ENCODE assay signal across 24 cellular contexts in genomic region chr20:47148059-47148458, GRCh38.
DNase-seq lines count a peak whose midpoint lies in the region; ATAC-seq, FAIRE-seq and TF ChIP-seq lines count a peak whose summit lies in the region.
"Had no signal": no experiment of that assay in that cellular context is flagged by ENCODE, and none has a peak within 500 bp of the region (broad histone marks: within the 10 kb centered on the region; RNA-seq: fewer than 3 reads in every experiment).

No MANE protein-coding gene starts in this region.

- CTCF ChIA-PET in HepG2 (lab: Yijun Ruan, JAX; ENCODE audit: low intra/inter-chr PET ratio, low total read pairs) = no interaction called here
- CTCF ChIA-PET in K562 (lab: Yijun Ruan, JAX; ENCODE audit: low intra/inter-chr PET ratio) = no interaction called here

- no TSS peak for BruUV-seq in HepG2 (replicated peaks; lab: Mats Ljungman, UMichigan)
- no TSS peak for BruUV-seq in K562 (replicated peaks; lab: Mats Ljungman, UMichigan)

- TF ChIP-seq CTCF in HepG2 (CRISPR knock-in tag; IDR thresholded peaks at IDR 0.05) (no peak), right lobe of liver (IDR thresholded peaks at IDR 0.05) (no peak), K562 (IDR thresholded peaks at IDR 0.05 in 2 of 3, conservative IDR thresholded peaks at IDR 0.05 in 1 of 3; ENCODE audit: insufficient read depth in 2 of 3, low read depth in 1 of 3, low read length in 3 of 3) (no peak), sigmoid colon (IDR thresholded peaks at IDR 0.05) (no peak)

- no peaks in the 10 kb centered on the region for H3K9me1 ChIP-seq in K562 (ENCODE audit: control insufficient read depth, insufficient read depth, low read length)

- intact Hi-C loops in HepG2 (cut with micrococcal nuclease; ENCODE audit: unreplicated experiment) = no loop called here
- intact Hi-C loops in right lobe of liver (cut with DNase I) = no loop called here
- intact Hi-C loops in K562 (cut with micrococcal nuclease) = no loop called here
- intact Hi-C loops in sigmoid colon (cut with DNase I) = no loop called here

- H4K20me1 ChIP-seq in HepG2 (ENCODE audit: insufficient read depth, low read length) = no peaks in the 10 kb centered on the region
- no peaks in the 10 kb centered on the region for H4K20me1 ChIP-seq in K562 (replicated peaks; ENCODE audit: control insufficient read depth, insufficient read depth, low read length)
- H4K20me1 ChIP-seq: BLaER1 treated with 17β-estradiol and CSF1 and Interleukin-3, amounts not matched to agents 10 nM and 100 nM had no signal

- no peaks in the 10 kb centered on the region for H3K36me3 ChIP-seq in HepG2 (replicated peaks in 1 of 2; ENCODE audit: control insufficient read depth in 1 of 2, insufficient read depth in 2 of 2, low read length in 2 of 2)
- H3K36me3 ChIP-seq in right lobe of liver = no peaks in the 10 kb centered on the region
- H3K36me3 ChIP-seq in K562 (ENCODE audit: control insufficient read depth, insufficient read depth, low read length) = no peaks in the 10 kb centered on the region
- H3K36me3 ChIP-seq in sigmoid colon = no peaks in the 10 kb centered on the region
- H3K36me3 ChIP-seq: BE2C; BLaER1 treated with 17β-estradiol and CSF1 and Interleukin-3, amounts not matched to agents 10 nM and 100 nM had no signal

- H3K9me3 ChIP-seq in HepG2 (ENCODE audit: low read length) = no peaks in the 10 kb centered on the region
- no peaks in the 10 kb centered on the region for H3K9me3 ChIP-seq in right lobe of liver
- no peaks in the 10 kb centered on the region for H3K9me3 ChIP-seq in K562 (replicated peaks; ENCODE audit: control insufficient read depth, insufficient read depth, low read depth, low read length)
- no peaks in the 10 kb centered on the region for H3K9me3 ChIP-seq in sigmoid colon
- H3K9me3 ChIP-seq: A549; BE2C; BLaER1 treated with 17β-estradiol and CSF1 and Interleukin-3, amounts not matched to agents 10 nM and 100 nM had no signal

- H3K4me1 ChIP-seq in HepG2 (ENCODE audit: insufficient read depth, low read length) = peaks cover 38% of the 10 kb centered on the region
- H3K4me1 ChIP-seq in right lobe of liver = no peaks in the 10 kb centered on the region
- H3K4me1 ChIP-seq in K562 (replicated peaks in 1 of 2; ENCODE audit: control insufficient read depth in 2 of 2, insufficient read depth in 2 of 2, low read length in 2 of 2) = no peaks in the 10 kb centered on the region
- no peaks in the 10 kb centered on the region for H3K4me1 ChIP-seq in sigmoid colon
- H3K4me1 ChIP-seq: BE2C had no signal

- H3K27ac ChIP-seq in HepG2 (ENCODE audit: extremely low read length, insufficient read depth, low read length) (no peak overlapping the region), right lobe of liver (no peak overlapping the region), K562 (ENCODE audit: extremely low read depth, low read depth, low read length) (no peak overlapping the region), sigmoid colon (no peak overlapping the region)
- H3K27ac ChIP-seq: BLaER1 treated with 17β-estradiol and CSF1 and Interleukin-3, amounts not matched to agents 10 nM and 100 nM; GM23248 had no signal

- H3K4me2 ChIP-seq in HepG2 (ENCODE audit: low read depth, low read length) (no peak overlapping the region), K562 (ENCODE audit: insufficient read depth, low read length) (no peak overlapping the region)
- H3K4me2 ChIP-seq: A549 had no signal

- DNase-seq in HepG2 (ENCODE audit: low spot score) = no peak
- DNase-seq in right lobe of liver = no peak
- DNase-seq in K562 (ENCODE audit: extremely low read depth in 1 of 4, low spot score in 3 of 4) = no peak
- DNase-seq in sigmoid colon = peak; percentile 12
- DNase-seq in activated gamma-delta T cell (lab: John Stamatoyannopoulos, UW) = no peak
- DNase-seq: 8988T; ACHN; AML-193; BE2C; Calu3; CD4-positive, alpha-beta T cell; CD8-positive, alpha-beta memory T cell; DMS53; DMS79 treated with DMSO at 0.1 percent for 48 hours; GF-D8; GM23248; H7 had no signal

- ATAC-seq in HepG2 (no peak), right lobe of liver (no peak), K562 (no peak), GM21381 (IDR thresholded peaks at IDR 0.05; ENCODE audit: unreplicated experiment) (no peak)
- ATAC-seq: A549, HCT116 had no signal

- H2AFZ ChIP-seq in HepG2 (ENCODE audit: low read length) (no peak overlapping the region), K562 (ENCODE audit: low read depth, low read length) (no peak overlapping the region)
- H2AFZ ChIP-seq: GM23248 had no signal

- FAIRE-seq in HepG2 (lab: Jason Lieb, UNC) (no peak), K562 (lab: Jason Lieb, UNC) (no peak)
- FAIRE-seq: A549, GM12891, GM18507, H1 had no signal

- POLR2A ChIA-PET in HepG2 (lab: Yijun Ruan, JAX) = no interaction called here
- POLR2A ChIA-PET in K562 (lab: Yijun Ruan, JAX) = interaction anchor here (0.8 kb wide), 1 partner anchor 9 kb away, joined by 4 read pairs; no protein-coding TSS in a partner anchor

- in situ Hi-C loops in HepG2 (cut with HindIII; ENCODE audit: extremely low pct_ligation_motif_present, low pct_unique_long_range_greater_than_20kb) (loop anchor here (5.0 kb wide), 1 partner anchor 391 kb away; no protein-coding TSS in a partner anchor), K562 (cut with MboI) (no loop called here)

- TF ChIP-seq POLR2A in HepG2 (IDR thresholded peaks at IDR 0.05; ENCODE audit: insufficient read depth in 1 of 2, low read depth in 2 of 2, low read length in 2 of 2) (no peak), right lobe of liver (IDR thresholded peaks at IDR 0.05) (no peak), K562 (conservative IDR thresholded peaks at IDR 0.05) (no peak), sigmoid colon (IDR thresholded peaks at IDR 0.05) (no peak)

- H3K27me3 ChIP-seq in HepG2 (ENCODE audit: control insufficient read depth in 1 of 2, insufficient read depth in 2 of 2, low read length in 2 of 2) (peaks cover 0 to 6% of the 10 kb centered on the region in 2 experiments; a peak in 2 of 5 replicates), right lobe of liver (no peaks in the 10 kb centered on the region), K562 (ENCODE audit: control insufficient read depth in 2 of 2, insufficient read depth in 2 of 2, low read length in 2 of 2) (peaks cover 20 to 43% of the 10 kb centered on the region in 2 experiments; a peak in 4 of 5 replicates), sigmoid colon (no peaks in the 10 kb centered on the region)
- H3K27me3 ChIP-seq: BE2C; BLaER1 treated with 17β-estradiol and CSF1 and Interleukin-3, amounts not matched to agents 10 nM and 100 nM had no signal

- H3K79me2 ChIP-seq in HepG2 (ENCODE audit: insufficient read depth, low read length) = no peaks in the 10 kb centered on the region
- H3K79me2 ChIP-seq in K562 (ENCODE audit: control insufficient read depth, insufficient read depth, low read length) = no peaks in the 10 kb centered on the region

- TF ChIP-seq RAD21 in HepG2 (CRISPR knock-in tag; IDR thresholded peaks at IDR 0.05) (no peak), K562 (CRISPR knock-in tag; conservative IDR thresholded peaks at IDR 0.05 in 1 of 2, IDR thresholded peaks at IDR 0.05 in 1 of 2) (no peak)

- TF ChIP-seq EP300 in HepG2 (IDR thresholded peaks at IDR 0.05; ENCODE audit: low read depth in 2 of 2, low read length in 2 of 2) (no peak), HepG2 (CRISPR knock-in tag; IDR thresholded peaks at IDR 0.05; ENCODE audit: borderline replicate concordance) (no peak), K562 (IDR thresholded peaks at IDR 0.05; ENCODE audit: low read length) (no peak), sigmoid colon (IDR thresholded peaks at IDR 0.05) (no peak)

- WGBS in HepG2 (ENCODE audit: low lambda C conversion rate) = 76% methylated on average over 2 of the region's 2 CpGs
- 94% methylated on average over 2 of the region's 2 CpGs for WGBS in right lobe of liver (ENCODE audit: insufficient coverage, low coverage, low lambda C conversion rate, missing lambda C conversion rate)
- WGBS in K562 (ENCODE audit: insufficient coverage, low coverage, missing lambda C conversion rate) = 41% methylated on average over 2 of the region's 2 CpGs
- 95 to 96% methylated on average over 2 of the region's 2 CpGs for WGBS in sigmoid colon, 2 donors

- H3K9ac ChIP-seq in HepG2 (ENCODE audit: insufficient read depth, low read depth, low read length) = no peak overlapping the region
- no peak overlapping the region for H3K9ac ChIP-seq in K562 (ENCODE audit: insufficient read depth in 1 of 2, low read depth in 2 of 2, low read length in 2 of 2)
- H3K9ac ChIP-seq: BLaER1 treated with 17β-estradiol and CSF1 and Interleukin-3, amounts not matched to agents 10 nM and 100 nM; GM23248 had no signal

- H3K4me3 ChIP-seq in HepG2 (replicated peaks in 1 of 3; ENCODE audit: insufficient read depth in 1 of 3, low read depth in 2 of 3, low read length in 3 of 3) (no peak overlapping the region), right lobe of liver (no peak overlapping the region), K562 (no peak overlapping the region), sigmoid colon (no peak overlapping the region)
- H3K4me3 ChIP-seq: A549; BLaER1 treated with 17β-estradiol and CSF1 and Interleukin-3, amounts not matched to agents 10 nM and 100 nM; GM23248 had no signal

TF ChIP-seq in HepG2, 621 proteins besides CTCF, POLR2A, EP300 and RAD21:
- TF ChIP-seq ZNF629 (CRISPR knock-in tag; conservative IDR thresholded peaks at IDR 0.05) (peak; percentile 94), ZNF143 (CRISPR knock-in tag; IDR thresholded peaks at IDR 0.05) (no peak)

TF ChIP-seq in K562, 482 proteins besides CTCF, POLR2A, EP300 and RAD21 (continues in another document):
- TF ChIP-seq ZBTB49 (CRISPR knock-in tag; IDR thresholded peaks at IDR 0.05; ENCODE audit: borderline replicate concordance) (no peak), ELF4 (CRISPR knock-in tag; IDR thresholded peaks at IDR 0.05) (no peak), ATF7 (IDR thresholded peaks at IDR 0.05) (no peak), ZNF143 (CRISPR knock-in tag; IDR thresholded peaks at IDR 0.05) (no peak)
